39 cellular contexts compared by ENCODE assay signal in the genomic region with DNA sequence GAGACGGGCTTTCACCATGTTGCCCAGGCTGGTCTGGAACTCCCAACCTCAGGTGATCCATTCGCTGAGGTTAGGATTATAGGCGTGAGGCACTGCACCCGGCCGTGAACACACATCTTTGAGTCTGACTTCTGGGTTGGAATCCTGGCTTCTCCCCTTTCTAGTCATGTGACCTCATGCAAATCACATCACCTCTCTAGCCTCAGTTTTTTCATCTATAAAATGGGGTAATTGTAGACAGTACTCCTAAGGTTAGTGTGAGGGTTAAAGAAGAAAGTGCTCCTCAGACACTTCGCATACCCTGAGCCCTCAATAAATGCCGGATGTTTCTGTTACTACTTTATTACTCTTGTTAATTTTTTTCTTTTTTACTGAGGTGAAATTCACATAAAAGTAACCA. TPM values are rescaled to one million over a fixed set of nuclear protein-coding genes. Genes with fewer than 3 reads are reported as not detected.
"Had no signal": no experiment of that assay in that cellular context is flagged by ENCODE, and none has a peak within 500 bp of the region (broad histone marks: within the 10 kb centered on the region; RNA-seq: fewer than 3 reads in every experiment).

No MANE protein-coding gene starts in this region.

- H3K4me3 ChIP-seq: MG63 had no signal

- H3K9me3 ChIP-seq: MG63 had no signal

- H3K27me3 ChIP-seq: MG63 had no signal

- H3K36me3 ChIP-seq: MG63 had no signal

- DNase-seq: Kasumi-1, MG63, MM.1S, MV-4-11, NCI-H1048, NCI-H1092, NCI-H1092 treated with DMSO at 0.1 percent for 48 hours, NCI-H1105, NCI-H1105 treated with DMSO at 0.1 percent for 48 hours, NCI-H1417, NCI-H1417 treated with DMSO at 0.1 percent for 48 hours, NCI-H1436, NCI-H1436 treated with DMSO at 0.1 percent for 48 hours, NCI-H146, NCI-H1694, NCI-H1694 treated with DMSO at 0.1 percent for 48 hours, NCI-H187, NCI-H187 treated with DMSO at 0.1 percent for 48 hours, NCI-H1930, NCI-H2029, NCI-H2029 treated with DMSO at 0.1 percent for 48 hours, NCI-H2081, NCI-H2081 treated with DMSO at 0.1 percent for 48 hours, NCI-H2107, NCI-H2171, NCI-H2171 treated with DMSO at 0.1 percent for 48 hours, NCI-H2227 treated with DMSO at 0.1 percent for 48 hours, NCI-H226, NCI-H345, NCI-H446, NCI-H446 treated with DMSO at 0.1 percent for 48 hours, NCI-H510A, NCI-H510A treated with DMSO at 0.1 percent for 48 hours, NCI-H524, NCI-H524 treated with DMSO at 0.1 percent for 48 hours, NCI-H526 had no signal

RNA-seq across cellular contexts. Expression of gene KCNC3, which starts 55.4 kb away (rescaled TPM):
- total RNA-seq: LHCN-M2, M059J, MCF 10A had no signal
